ENCODE assay signal across 8 cellular contexts in the genomic region with DNA sequence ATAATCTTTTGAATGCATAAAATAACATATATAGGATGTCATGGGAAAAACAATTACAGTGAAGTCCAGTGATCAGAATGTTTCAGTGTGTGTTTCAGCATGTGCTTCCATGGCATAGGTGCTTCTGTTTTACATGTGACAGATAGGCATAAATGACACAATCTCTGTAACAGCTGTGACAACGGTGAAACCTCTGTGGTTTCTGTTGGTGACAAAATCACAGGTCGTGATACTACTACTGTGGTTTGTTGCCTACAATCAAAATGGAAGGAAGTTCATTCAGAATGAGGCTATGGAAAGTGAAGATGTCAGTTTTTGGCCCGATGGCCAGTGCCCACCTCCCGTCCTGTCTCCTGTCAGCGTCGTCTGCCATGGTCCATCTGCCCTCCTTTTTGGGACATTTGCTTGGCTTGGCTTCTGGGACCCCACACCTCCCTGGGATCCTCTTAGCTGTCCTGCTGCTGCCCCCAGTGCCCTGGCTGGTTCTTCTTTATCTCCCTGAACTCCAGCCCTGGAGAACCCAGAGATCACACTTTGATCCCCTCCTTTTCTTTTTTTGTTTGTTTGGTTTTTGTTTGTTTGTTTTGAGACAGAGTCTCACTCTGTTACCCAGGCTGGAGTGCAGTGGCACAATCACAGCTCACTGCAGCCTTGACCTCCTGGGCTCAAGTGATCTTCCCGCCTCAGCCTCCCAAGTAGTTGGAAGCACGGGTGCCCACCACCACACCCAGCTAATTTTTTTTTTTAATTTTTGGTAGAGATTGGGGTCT.
DNase-seq lines count a peak whose midpoint lies in the region; ATAC-seq and TF ChIP-seq lines count a peak whose summit lies in the region.

No MANE protein-coding gene starts in this region.

- no peak for TF ChIP-seq EP300 in transverse colon (IDR thresholded peaks at IDR 0.05; ENCODE audit: low read depth)

- H3K9me3 ChIP-seq in cardiac muscle cell (ENCODE audit: low read depth) (no peaks in the 10 kb centered on the region), adrenal gland (replicated peaks in 1 of 3) (no peaks in the 10 kb centered on the region), transverse colon (no peaks in the 10 kb centered on the region), colonic mucosa (no peaks in the 10 kb centered on the region)

- no peak for TF ChIP-seq POLR2A in adrenal gland (IDR thresholded peaks at IDR 0.05)
- no peak for TF ChIP-seq POLR2A in transverse colon (IDR thresholded peaks at IDR 0.05)

- H3K36me3 ChIP-seq in cardiac muscle cell, result no peaks in the 10 kb centered on the region
- peaks cover 0 to 5% of the 10 kb centered on the region in 2 donors for H3K36me3 ChIP-seq in adrenal gland (replicated peaks in 1 of 2)
- H3K36me3 ChIP-seq in transverse colon, result peaks cover 0 to 14% (median 0%) of the 10 kb centered on the region in 4 donors
- no peaks in the 10 kb centered on the region for H3K36me3 ChIP-seq in colonic mucosa

- H3K27ac ChIP-seq in cardiac muscle cell (peak overlapping the region; percentile 77), adrenal gland (peak overlapping the region in 3 of 5 donors; percentile 56 to 91 (median 67)), transverse colon (peak overlapping the region in 3 of 4 donors; percentile 78 to 86 (median 86)), colonic mucosa (no peak overlapping the region)

- H3K4me1 ChIP-seq in cardiac muscle cell (ENCODE audit: low read depth), result peaks cover 24% of the 10 kb centered on the region
- peaks cover 0 to 27% of the 10 kb centered on the region in 2 donors for H3K4me1 ChIP-seq in adrenal gland (replicated peaks in 1 of 2)
- H3K4me1 ChIP-seq in transverse colon, result peaks cover 14 to 45% (median 25%) of the 10 kb centered on the region in 4 donors
- H3K4me1 ChIP-seq in colonic mucosa, result peaks cover 4% of the 10 kb centered on the region

- in situ Hi-C loops in transverse colon (cut with MboI; ENCODE audit: low pct_ligation_motif_present in 1 of 4, low pct_unique_long_range_greater_than_20kb in 1 of 4, low sequenced_read_pairs in 3 of 4), result no loop called here

- ATAC-seq in left ventricle myocardium superior (no peak), HG03135 (IDR thresholded peaks at IDR 0.05; ENCODE audit: unreplicated experiment) (peak; percentile 66)

- intact Hi-C loops in left ventricle myocardium superior (cut with micrococcal nuclease), result no loop called here
- intact Hi-C loops in adrenal gland (cut with DNase I), result no loop called here
- intact Hi-C loops in transverse colon (cut with DNase I; ENCODE audit: low total_unique reads), result no loop called here
- intact Hi-C loops in colonic mucosa (cut with DNase I), result no loop called here

- TF ChIP-seq CTCF in cardiac muscle cell (IDR thresholded peaks at IDR 0.05; ENCODE audit: low read depth, low read length) (no peak), adrenal gland (IDR thresholded peaks at IDR 0.05) (no peak), transverse colon (IDR thresholded peaks at IDR 0.05) (no peak), colonic mucosa (IDR thresholded peaks at IDR 0.05) (no peak)

- 74 to 87% (median 78%) methylated on average over 7 to 8 of the region's 8 CpGs for WGBS in adrenal gland, 4 donors
- 68 to 93% methylated on average over 3 to 8 of the region's 8 CpGs for WGBS in transverse colon (ENCODE audit: low coverage in 1 of 2), 2 donors

- H3K4me3 ChIP-seq in cardiac muscle cell (no peak overlapping the region), adrenal gland (peak overlapping the region in 1 of 4 donors; percentile 27), transverse colon (no peak overlapping the region), colonic mucosa (no peak overlapping the region)

- DNase-seq in cardiac muscle cell (ENCODE audit: low read depth in 1 of 2, low spot score in 1 of 2) (no peak), left ventricle myocardium superior (no peak), adrenal gland (no peak), transverse colon (no peak), colonic mucosa (no peak), OCI-M2 (lab: John Stamatoyannopoulos, UW; ENCODE audit: unreplicated experiment) (no peak), NCI-H2107 (lab: John Stamatoyannopoulos, UW) (no peak)

- H3K27me3 ChIP-seq in cardiac muscle cell (no peaks in the 10 kb centered on the region), adrenal gland (no peaks in the 10 kb centered on the region), transverse colon (no peaks in the 10 kb centered on the region), colonic mucosa (no peaks in the 10 kb centered on the region)

- no peak overlapping the region for H3K9ac ChIP-seq in colonic mucosa (ENCODE audit: low read depth in 2 of 2, low read length in 2 of 2)
